24 cellular contexts compared by ENCODE assay signal in the genomic region with DNA sequence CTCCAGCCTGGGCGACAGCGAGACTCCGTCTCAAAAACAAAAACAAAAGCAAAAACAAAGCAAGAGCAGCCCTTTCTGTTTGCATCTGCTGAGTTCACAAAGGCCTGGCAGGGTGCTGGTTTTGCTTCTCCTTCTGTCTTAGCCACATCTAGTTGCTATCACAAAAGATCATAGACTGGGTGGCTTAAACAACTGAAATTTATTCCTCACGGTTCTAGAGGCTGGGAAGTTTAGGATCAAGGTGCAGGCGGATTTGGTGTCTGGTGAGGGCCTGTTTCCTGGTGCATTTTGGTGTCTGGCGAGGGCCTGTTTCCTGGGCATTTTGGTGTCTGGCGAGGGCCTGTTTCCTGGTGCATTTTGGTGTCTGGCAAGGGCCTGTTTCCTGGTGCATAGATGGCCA.
"Had no signal": no experiment of that assay in that cellular context is flagged by ENCODE, and none has a peak within 500 bp of the region (broad histone marks: within the 10 kb centered on the region; RNA-seq: fewer than 3 reads in every experiment).

No MANE protein-coding gene starts in this region.

- ATAC-seq: left lobe of liver; natural killer cell; sciatic nerve; stimulated activated naive CD8-positive, alpha-beta T cell treated with anti-CD3 and anti-CD28 coated beads, Interleukin-15, amount 100 ng/mL, for 72 hours; upper lobe of right lung had no signal

- H3K9me3 Mint-ChIP-seq: dendritic cell treated with granulocyte-macrophage colony-stimulating factor and Interleukin-4, amounts not matched to agents 40 ng/mL and 50 ng/mL, for 4 days; memory B cell; natural killer cell; stimulated activated naive CD8-positive, alpha-beta T cell treated with anti-CD3 and anti-CD28 coated beads, Interleukin-15, amount 100 ng/mL, for 72 hours had no signal

- H3K27ac ChIP-seq: esophagus squamous epithelium, prostate gland, right atrium auricular region, suprapubic skin, transverse colon, upper lobe of right lung, uterus had no signal

- H3K4me1 Mint-ChIP-seq: memory B cell; natural killer cell; stimulated activated naive CD8-positive, alpha-beta T cell treated with anti-CD3 and anti-CD28 coated beads, Interleukin-15, amount 100 ng/mL, for 72 hours had no signal

- H3K27me3 ChIP-seq: right atrium auricular region, transverse colon, upper lobe of right lung, uterus had no signal

- DNase-seq: effector CD8-positive, alpha-beta T cell; esophagus squamous epithelium; foreskin melanocyte; glutamatergic neuron; kidney; natural killer cell; stimulated activated CD4-positive, alpha-beta T cell treated with anti-CD3 and anti-CD28 coated beads, Interleukin-12 subunit alpha, Interleukin-12 subunit beta, amount 100 ng/mL, for 4 hours; stimulated activated CD4-positive, alpha-beta T cell treated with anti-CD3 and anti-CD28 coated beads, Interleukin-1b, Interleukin-23, amount 100 ng/mL, for 48 hours; stimulated activated CD4-positive, alpha-beta T cell treated with anti-CD3 and anti-CD28 coated beads, Interleukin-4, amount 100 ng/mL, for 1 hour; stimulated activated CD8-positive, alpha-beta memory T cell treated with anti-CD3 and anti-CD28 coated beads, Interleukin-4, amount 100 ng/mL, for 48 hours; stimulated activated naive CD4-positive, alpha-beta T cell; stimulated activated naive CD8-positive, alpha-beta T cell treated with anti-CD3 and anti-CD28 coated beads, Interleukin-15, amount 100 ng/mL, for 72 hours; transverse colon; upper lobe of right lung; uterus had no signal

- H3K36me3 Mint-ChIP-seq: memory B cell, natural killer cell had no signal

- H3K4me3 ChIP-seq: esophagus squamous epithelium, lung, prostate gland, right atrium auricular region, smooth muscle cell, suprapubic skin, transverse colon, upper lobe of right lung, uterus had no signal

- H3K27ac Mint-ChIP-seq: dendritic cell treated with granulocyte-macrophage colony-stimulating factor and Interleukin-4, amounts not matched to agents 40 ng/mL and 50 ng/mL, for 4 days; memory B cell; natural killer cell; stimulated activated naive CD8-positive, alpha-beta T cell treated with anti-CD3 and anti-CD28 coated beads, Interleukin-15, amount 100 ng/mL, for 72 hours had no signal

- H3K4me3 Mint-ChIP-seq: dendritic cell treated with granulocyte-macrophage colony-stimulating factor and Interleukin-4, amounts not matched to agents 40 ng/mL and 50 ng/mL, for 4 days; memory B cell; natural killer cell; stimulated activated naive CD8-positive, alpha-beta T cell treated with anti-CD3 and anti-CD28 coated beads, Interleukin-15, amount 100 ng/mL, for 72 hours had no signal

- H3K4me2 ChIP-seq: smooth muscle cell had no signal

- H3K4me1 ChIP-seq: esophagus squamous epithelium, prostate gland, right atrium auricular region, suprapubic skin, transverse colon, upper lobe of right lung, uterus had no signal

- H3K36me3 ChIP-seq: esophagus squamous epithelium, prostate gland, right atrium auricular region, suprapubic skin, transverse colon, upper lobe of right lung, uterus had no signal

- H3K9me3 ChIP-seq: esophagus squamous epithelium, prostate gland, right atrium auricular region, suprapubic skin, transverse colon, upper lobe of right lung, uterus had no signal
